In genomic region chr9:38388283-38389223, GRCh38 we compare ENCODE assay signal across 14 cellular contexts. TPM values are rescaled to one million over a fixed set of nuclear protein-coding genes. Genes with fewer than 3 reads are reported as not detected.
A peak's percentile ranks its signal among the peaks of the same experiment; 100 is the strongest.
DNase-seq lines count a peak whose midpoint lies in the region; ATAC-seq and TF ChIP-seq lines count a peak whose summit lies in the region.
"Had no signal": no experiment of that assay in that cellular context is flagged by ENCODE, and none has a peak within 500 bp of the region (broad histone marks: within the 10 kb centered on the region; RNA-seq: fewer than 3 reads in every experiment).

No MANE protein-coding gene starts in this region.

- H3K4me2 ChIP-seq in hepatocyte = no peak overlapping the region
- H3K4me2 ChIP-seq in skeletal muscle satellite cell (ENCODE audit: low read length) = peak overlapping the region; percentile 12

- no peak for ATAC-seq in HG03097 (IDR thresholded peaks at IDR 0.05; ENCODE audit: low FRiP score, unreplicated experiment)
- ATAC-seq: activated CD8-positive, alpha-beta T cell treated with anti-CD3 and anti-CD28 coated beads, Interleukin-2, amount 10 ng/mL, durations not matched to agents 7 days and 5 days had no signal

- no peaks in the 10 kb centered on the region for H3K9me2 ChIP-seq in hepatocyte (replicated peaks; ENCODE audit: insufficient read depth)

- peaks cover 0 to 4% of the 10 kb centered on the region in 2 donors for H3K4me1 ChIP-seq in breast epithelium
- peaks cover 52% of the 10 kb centered on the region for H3K4me1 ChIP-seq in hepatocyte (ENCODE audit: insufficient read depth)
- peaks cover 45% of the 10 kb centered on the region for H3K4me1 ChIP-seq in skeletal muscle satellite cell (ENCODE audit: control insufficient read depth, insufficient read depth, low read length)

- intact Hi-C loops in breast epithelium (cut with DNase I; ENCODE audit: low total_unique reads) = no loop called here

- no peak for TF ChIP-seq POLR2A in breast epithelium (IDR thresholded peaks at IDR 0.05)

- WGBS in hepatocyte (ENCODE audit: low lambda C conversion rate, missing lambda C conversion rate) = 65% methylated on average over 7 of the region's 7 CpGs

- H3K79me2 ChIP-seq in hepatocyte = peaks cover 8% of the 10 kb centered on the region

- TF ChIP-seq CTCF in breast epithelium (IDR thresholded peaks at IDR 0.05) (no peak), hepatocyte (IDR thresholded peaks at IDR 0.05; ENCODE audit: poor library complexity) (no peak)

- H3K27me3 ChIP-seq in breast epithelium = no peaks in the 10 kb centered on the region
- H3K27me3 ChIP-seq in hepatocyte = no peaks in the 10 kb centered on the region
- no peaks in the 10 kb centered on the region for H3K27me3 ChIP-seq in skeletal muscle satellite cell (ENCODE audit: control insufficient read depth, insufficient read depth, low read length)
- H3K27me3 ChIP-seq: thyroid gland had no signal

- H3K27ac ChIP-seq in breast epithelium (peak overlapping the region; percentile 20 to 54), hepatocyte (peak overlapping the region; percentile 71)
- H3K27ac ChIP-seq: thyroid gland had no signal

- H3K9me3 ChIP-seq in breast epithelium (peaks cover 7 to 10% of the 10 kb centered on the region in 2 donors), hepatocyte (ENCODE audit: low read depth) (no peaks in the 10 kb centered on the region), skeletal muscle satellite cell (replicated peaks; ENCODE audit: low read length) (no peaks in the 10 kb centered on the region)
- H3K9me3 ChIP-seq: thyroid gland had no signal

- no peak overlapping the region for H3K9ac ChIP-seq in skeletal muscle satellite cell (ENCODE audit: low read depth, low read length)

- H4K20me1 ChIP-seq in hepatocyte (ENCODE audit: insufficient read depth, poor library complexity, severe bottlenecking) = no peaks in the 10 kb centered on the region

- H3K4me3 ChIP-seq in breast epithelium (no peak overlapping the region), hepatocyte (no peak overlapping the region), skeletal muscle satellite cell (ENCODE audit: low read length) (no peak overlapping the region)
- H3K4me3 ChIP-seq: thyroid gland had no signal

- H3K36me3 ChIP-seq in breast epithelium = no peaks in the 10 kb centered on the region
- H3K36me3 ChIP-seq in hepatocyte (replicated peaks; ENCODE audit: insufficient read depth, low read depth) = no peaks in the 10 kb centered on the region
- H3K36me3 ChIP-seq in skeletal muscle satellite cell (ENCODE audit: insufficient read depth, low read length) = no peaks in the 10 kb centered on the region
- H3K36me3 ChIP-seq: thyroid gland had no signal

- DNase-seq in GM04503 (ENCODE audit: low read depth) (peak; percentile 31), breast epithelium (ENCODE audit: low spot score in 2 of 2) (peak in 1 of 2 donors; percentile 25), hepatocyte (ENCODE audit: low spot score) (no peak), kidney tubule cell (ENCODE audit: low spot score) (no peak), activated gamma-delta T cell treated with Interleukin-2 at 50 U/mL for 16 hours (no peak), T-helper 9 cell (no peak)
- DNase-seq: activated CD8-positive, alpha-beta T cell treated with anti-CD3 and anti-CD28 coated beads, Interleukin-2, amount 10 ng/mL, durations not matched to agents 7 days and 5 days; NCI-H1930; occipital lobe; T-helper 1 cell; thyroid gland had no signal

- no peak overlapping the region for H2AFZ ChIP-seq in hepatocyte

RNA-seq across cellular contexts. Expression of gene ALDH1B1, which starts 3.9 kb away (rescaled TPM):
- total RNA-seq in breast epithelium (10 to 100 TPM; 10.2 to 18.4 (median 11.0) TPM), hepatocyte (40.5 and 45.8 TPM in 2 replicates)
- polyA plus RNA-seq in hepatocyte = 21.5 and 30.9 TPM in 2 replicates
- 38.8 and 40.6 TPM in 2 replicates for total RNA-seq in skeletal muscle satellite cell (2012; rRNA removed)

RNA-seq across cellular contexts. Expression of gene IGFBPL1, which starts 35.7 kb away (rescaled TPM):
- total RNA-seq in breast epithelium (not detected), hepatocyte (4.0 and 9.8 TPM in 2 replicates)
- polyA plus RNA-seq in hepatocyte = 2.5 and 6.4 TPM in 2 replicates
- 1.1 TPM in 1 of 2 replicates, not detected in the other for total RNA-seq in skeletal muscle satellite cell (2012; rRNA removed)
- total RNA-seq: activated CD8-positive, alpha-beta T cell treated with anti-CD3 and anti-CD28 coated beads, Interleukin-2, amount 10 ng/mL, durations not matched to agents 7 days and 5 days had no signal
- polyA plus RNA-seq: CD14-positive monocyte had no signal
